Comparison of ENCODE assay signal across 8 cellular contexts in the genomic region with DNA sequence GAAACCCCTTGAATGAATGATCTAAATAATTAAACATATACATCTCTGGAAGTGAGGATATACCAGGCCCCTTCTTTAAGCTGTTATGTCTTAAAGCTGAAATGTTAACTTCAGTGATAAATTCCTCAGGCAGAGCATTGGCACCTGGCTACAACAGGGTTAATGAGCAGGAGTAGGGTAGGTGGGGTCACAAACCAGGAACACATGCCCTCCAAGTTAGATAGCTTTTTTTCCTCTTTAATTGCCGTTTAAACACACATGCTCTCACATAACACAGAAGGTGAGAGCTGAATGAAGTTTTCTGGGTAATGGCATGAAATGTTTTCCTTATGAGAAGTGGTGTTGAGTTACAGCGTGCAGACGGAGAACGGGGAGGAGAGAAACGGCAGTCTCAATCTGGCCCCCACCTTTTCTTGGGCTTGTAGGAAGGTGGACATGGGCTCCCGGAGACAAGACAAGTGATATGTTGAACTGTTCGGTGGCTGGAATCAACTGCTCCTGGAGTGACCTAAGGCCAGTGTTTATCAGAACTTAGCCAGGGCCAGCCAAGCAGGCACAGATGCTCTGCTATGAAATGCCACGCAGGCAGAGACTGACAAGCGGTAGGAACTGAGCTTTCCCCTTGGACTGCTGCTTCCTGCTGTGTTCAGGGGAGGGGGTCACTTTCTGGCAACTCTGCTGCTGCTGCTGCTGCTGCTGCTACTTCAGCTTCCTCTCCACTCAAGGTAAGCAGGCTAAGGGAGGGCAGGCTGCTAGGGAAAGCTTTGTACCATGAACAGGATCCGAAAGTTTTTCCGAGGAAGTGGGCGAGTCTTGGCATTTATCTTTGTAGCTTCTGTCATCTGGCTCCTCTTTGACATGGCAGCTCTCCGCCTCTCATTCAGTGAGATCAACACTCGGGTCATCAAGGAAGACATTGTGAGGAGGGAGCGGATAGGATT. TPM values are rescaled to one million over a fixed set of nuclear protein-coding genes. Genes with fewer than 3 reads are reported as not detected.
A peak's percentile ranks its signal among the peaks of the same experiment; 100 is the strongest.
DNase-seq lines count a peak whose midpoint lies in the region; TF ChIP-seq lines count a peak whose summit lies in the region.

A gene with protein sequence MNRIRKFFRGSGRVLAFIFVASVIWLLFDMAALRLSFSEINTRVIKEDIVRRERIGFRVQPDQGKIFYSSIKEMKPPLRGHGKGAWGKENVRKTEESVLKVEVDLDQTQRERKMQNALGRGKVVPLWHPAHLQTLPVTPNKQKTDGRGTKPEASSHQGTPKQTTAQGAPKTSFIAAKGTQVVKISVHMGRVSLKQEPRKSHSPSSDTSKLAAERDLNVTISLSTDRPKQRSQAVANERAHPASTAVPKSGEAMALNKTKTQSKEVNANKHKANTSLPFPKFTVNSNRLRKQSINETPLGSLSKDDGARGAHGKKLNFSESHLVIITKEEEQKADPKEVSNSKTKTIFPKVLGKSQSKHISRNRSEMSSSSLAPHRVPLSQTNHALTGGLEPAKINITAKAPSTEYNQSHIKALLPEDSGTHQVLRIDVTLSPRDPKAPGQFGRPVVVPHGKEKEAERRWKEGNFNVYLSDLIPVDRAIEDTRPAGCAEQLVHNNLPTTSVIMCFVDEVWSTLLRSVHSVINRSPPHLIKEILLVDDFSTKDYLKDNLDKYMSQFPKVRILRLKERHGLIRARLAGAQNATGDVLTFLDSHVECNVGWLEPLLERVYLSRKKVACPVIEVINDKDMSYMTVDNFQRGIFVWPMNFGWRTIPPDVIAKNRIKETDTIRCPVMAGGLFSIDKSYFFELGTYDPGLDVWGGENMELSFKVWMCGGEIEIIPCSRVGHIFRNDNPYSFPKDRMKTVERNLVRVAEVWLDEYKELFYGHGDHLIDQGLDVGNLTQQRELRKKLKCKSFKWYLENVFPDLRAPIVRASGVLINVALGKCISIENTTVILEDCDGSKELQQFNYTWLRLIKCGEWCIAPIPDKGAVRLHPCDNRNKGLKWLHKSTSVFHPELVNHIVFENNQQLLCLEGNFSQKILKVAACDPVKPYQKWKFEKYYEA (plus strand): TSS at position 394 of the 941 bp plus-strand sequence. CDS start 378 bp downstream, at position 772.

- H3K4me1 Mint-ChIP-seq in osteocyte (ENCODE audit: unreplicated experiment): peaks cover 49% of the 10 kb centered on the region
- peaks cover 56% of the 10 kb centered on the region for H3K4me1 Mint-ChIP-seq in activated T-helper 2 cell treated with anti-CD3 and anti-CD28 coated beads, Interferon-gamma antibody, Interleukin-2, Interleukin-4, amounts not matched to agents 10 μg/mL and 5 μg/mL and 100 μg/mL, durations not matched to agents 14 hours and 24 hours and 36 hours (ENCODE audit: low read depth)

- DNase-seq in ELR (ENCODE audit: low read depth) (peak; percentile 31), OCI-M1 (lab: John Stamatoyannopoulos, UW) (peak; percentile 74), fibroblast of villous mesenchyme (ENCODE audit: low read depth) (peak; percentile 43), osteocyte (ENCODE audit: extremely low spot score, unreplicated experiment) (no peak), NCI-H128 (lab: John Stamatoyannopoulos, UW; ENCODE audit: unreplicated experiment) (no peak), DMS79 (lab: John Stamatoyannopoulos, UW) (no peak), middle frontal gyrus (ENCODE audit: extremely low spot score, low spot score) (no peak)
- DNase-seq in activated T-helper 2 cell treated with anti-CD3 and anti-CD28 coated beads, Interferon-gamma antibody, Interleukin-2, Interleukin-4, amounts not matched to agents 10 μg/mL and 5 μg/mL and 100 μg/mL, durations not matched to agents 14 hours and 24 hours and 36 hours (ENCODE audit: low spot score): no peak

- H3K4me3 Mint-ChIP-seq in osteocyte (ENCODE audit: unreplicated experiment): peak within 1 kb of the TSS; percentile 69
- H3K4me3 Mint-ChIP-seq in activated T-helper 2 cell treated with anti-CD3 and anti-CD28 coated beads, Interferon-gamma antibody, Interleukin-2, Interleukin-4, amounts not matched to agents 10 μg/mL and 5 μg/mL and 100 μg/mL, durations not matched to agents 14 hours and 24 hours and 36 hours (ENCODE audit: low read depth): no peak within 1 kb of the TSS

- H3K36me3 Mint-ChIP-seq in osteocyte (ENCODE audit: unreplicated experiment): no peaks in the 10 kb centered on the region
- peaks cover 3% of the 10 kb centered on the region for H3K36me3 Mint-ChIP-seq in activated T-helper 2 cell treated with anti-CD3 and anti-CD28 coated beads, Interferon-gamma antibody, Interleukin-2, Interleukin-4, amounts not matched to agents 10 μg/mL and 5 μg/mL and 100 μg/mL, durations not matched to agents 14 hours and 24 hours and 36 hours (ENCODE audit: low read depth)

- H3K27me3 Mint-ChIP-seq in osteocyte (ENCODE audit: unreplicated experiment): no peaks in the 10 kb centered on the region
- peaks cover 11% of the 10 kb centered on the region for H3K27me3 Mint-ChIP-seq in activated T-helper 2 cell treated with anti-CD3 and anti-CD28 coated beads, Interferon-gamma antibody, Interleukin-2, Interleukin-4, amounts not matched to agents 10 μg/mL and 5 μg/mL and 100 μg/mL, durations not matched to agents 14 hours and 24 hours and 36 hours (ENCODE audit: low read depth)

- peak within 1 kb of the TSS; percentile 85 for H3K27ac Mint-ChIP-seq in osteocyte (ENCODE audit: unreplicated experiment)
- no peak within 1 kb of the TSS for H3K27ac Mint-ChIP-seq in activated T-helper 2 cell treated with anti-CD3 and anti-CD28 coated beads, Interferon-gamma antibody, Interleukin-2, Interleukin-4, amounts not matched to agents 10 μg/mL and 5 μg/mL and 100 μg/mL, durations not matched to agents 14 hours and 24 hours and 36 hours

- H3K9me3 Mint-ChIP-seq in osteocyte (ENCODE audit: unreplicated experiment): no peaks in the 10 kb centered on the region
- H3K9me3 Mint-ChIP-seq in activated T-helper 2 cell treated with anti-CD3 and anti-CD28 coated beads, Interferon-gamma antibody, Interleukin-2, Interleukin-4, amounts not matched to agents 10 μg/mL and 5 μg/mL and 100 μg/mL, durations not matched to agents 14 hours and 24 hours and 36 hours: no peaks in the 10 kb centered on the region

- H3K4me3 ChIP-seq in fibroblast of villous mesenchyme (ENCODE audit: low read depth, low read length): peak within 1 kb of the TSS; percentile 46

- TF ChIP-seq CTCF in fibroblast of villous mesenchyme (IDR thresholded peaks at IDR 0.05; ENCODE audit: insufficient read depth, low read depth, low read length): no peak
- TF ChIP-seq CTCF in osteocyte (IDR thresholded peaks at IDR 0.05): no peak

- intact Hi-C loops in activated T-helper 2 cell treated with anti-CD3 and anti-CD28 coated beads, Interferon-gamma antibody, Interleukin-2, Interleukin-4, amounts not matched to agents 10 μg/mL and 5 μg/mL and 100 μg/mL, durations not matched to agents 14 hours and 24 hours and 36 hours (cut with micrococcal nuclease): loop anchor here (2.0 to 5.0 kb wide), 3 partner anchors 13 to 1880 kb away; no protein-coding TSS in a partner anchor

RNA-seq across cellular contexts. Expression of the gene that starts here (rescaled TPM):
- total RNA-seq in fibroblast of villous mesenchyme (7.7 and 17.3 TPM in 2 replicates), osteocyte (5.0 and 5.3 TPM in 2 replicates)
- not detected in 2 replicates for total RNA-seq in activated T-helper 2 cell treated with anti-CD3 and anti-CD28 coated beads, Interferon-gamma antibody, Interleukin-2, Interleukin-4, amounts not matched to agents 10 μg/mL and 5 μg/mL and 100 μg/mL, durations not matched to agents 14 hours and 24 hours and 36 hours

Comparison
In these comparisons a context has a peak if more than half of its experiments do, and no peak if none do; other contexts are left out.
1. DNase-seq: peak in ELR (single experiment), OCI-M1 (single experiment) and fibroblast of villous mesenchyme (single experiment); none in osteocyte (single experiment), NCI-H128 (single experiment), DMS79 (single experiment), middle frontal gyrus (single experiment) and activated T-helper 2 cell treated with anti-CD3 and anti-CD28 coated beads, Interferon-gamma antibody, Interleukin-2, Interleukin-4, amounts not matched to agents 10 μg/mL and 5 μg/mL and 100 μg/mL, durations not matched to agents 14 hours and 24 hours and 36 hours (single experiment).